In the genomic region with DNA sequence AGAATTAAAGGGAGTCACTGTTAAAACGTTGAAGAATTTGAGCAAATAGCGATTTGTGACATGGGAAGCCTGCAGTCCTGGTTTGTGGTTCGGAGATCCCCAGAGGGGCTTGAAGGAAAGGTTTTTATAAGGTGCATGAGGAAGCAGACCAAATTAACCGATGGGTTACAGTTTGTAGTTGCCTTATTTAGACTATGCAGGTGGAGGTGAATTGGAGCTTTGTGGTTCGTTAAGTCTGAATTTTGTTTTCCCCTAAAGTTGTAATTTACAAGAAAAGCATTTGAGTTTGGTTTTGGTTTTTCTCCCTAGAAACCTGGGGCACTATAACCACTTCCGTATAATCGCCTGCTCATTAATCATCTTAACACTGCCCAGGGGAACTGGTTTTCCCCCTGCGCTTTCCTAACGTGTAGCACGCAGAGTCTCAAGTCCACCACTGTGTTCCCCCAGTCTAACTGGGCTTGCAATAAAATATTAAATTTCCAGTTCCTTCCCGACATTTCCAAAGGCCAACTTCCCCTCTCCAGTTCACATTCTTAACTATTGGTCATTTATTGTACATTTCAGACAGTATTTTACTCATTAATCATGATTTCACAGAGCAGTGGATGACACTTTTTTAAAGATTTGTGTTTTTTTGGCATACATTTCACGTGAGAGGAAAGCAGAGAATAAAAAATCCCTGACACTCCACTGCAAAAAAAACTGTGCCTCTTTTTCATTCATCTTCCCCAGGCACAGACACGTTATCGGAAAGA, we compare ENCODE assay signal across 8 cellular contexts. TPM values are rescaled to one million over a fixed set of nuclear protein-coding genes. Genes with fewer than 3 reads are reported as not detected.
DNase-seq lines count a peak whose midpoint lies in the region; ATAC-seq and TF ChIP-seq lines count a peak whose summit lies in the region.

No MANE protein-coding gene starts in this region.

- intact Hi-C loops in Calu3 (cut with micrococcal nuclease; ENCODE audit: unreplicated experiment) (loop anchor here (5.0 kb wide), 1 partner anchor 367 kb away; the partner anchor contains the start of gene RUSF1), transverse colon (cut with DNase I; ENCODE audit: low total_unique reads) (no loop called here)

- ATAC-seq in GM19025 (IDR thresholded peaks at IDR 0.05; ENCODE audit: low read depth, unreplicated experiment) (peak; percentile 31), HG03457 (IDR thresholded peaks at IDR 0.05; ENCODE audit: unreplicated experiment) (peak; percentile 30), lung (ENCODE audit: insufficient read depth, low FRiP score) (peak; percentile 43), GM21367 (IDR thresholded peaks at IDR 0.05; ENCODE audit: unreplicated experiment) (no peak)

- peak; percentile 59 for DNase-seq in Calu3
- DNase-seq in SJCRH30 = peak in 1 of 2 experiments; percentile 26
- no peak for DNase-seq in chondrocyte (ENCODE audit: low spot score)
- DNase-seq in lung (ENCODE audit: low spot score) = no peak
- DNase-seq in transverse colon = no peak

- H3K4me1 Mint-ChIP-seq in Calu3 (ENCODE audit: low read depth, unreplicated experiment) = peaks cover 17% of the 10 kb centered on the region
- H3K4me1 Mint-ChIP-seq in chondrocyte (ENCODE audit: low read depth) = peaks cover 46% of the 10 kb centered on the region

- H3K36me3 Mint-ChIP-seq in Calu3 (ENCODE audit: insufficient read depth, unreplicated experiment) (peaks cover 67% of the 10 kb centered on the region), chondrocyte (ENCODE audit: low read depth) (peaks cover 2% of the 10 kb centered on the region)

- H3K4me1 ChIP-seq in SJCRH30 (no peaks in the 10 kb centered on the region), lung (ENCODE audit: control insufficient read depth in 2 of 2, insufficient read depth in 2 of 2, low read length in 2 of 2) (peaks cover 0 to 16% of the 10 kb centered on the region in 2 donors), transverse colon (peaks cover 30 to 52% (median 39%) of the 10 kb centered on the region in 4 donors)

- no TSS peak for BruUV-seq in Calu3 (replicated peaks; lab: Mats Ljungman, UMichigan)

- H3K4me3 Mint-ChIP-seq in Calu3 (ENCODE audit: low read depth, unreplicated experiment) = peak overlapping the region; percentile 74
- H3K4me3 Mint-ChIP-seq in chondrocyte (ENCODE audit: unreplicated experiment) = peak overlapping the region; percentile 89

- H3K27me3 ChIP-seq in SJCRH30 (no peaks in the 10 kb centered on the region), lung (ENCODE audit: control insufficient read depth, insufficient read depth) (no peaks in the 10 kb centered on the region), transverse colon (no peaks in the 10 kb centered on the region)

- H3K4me3 ChIP-seq in SJCRH30 (peak overlapping the region; percentile 79), lung (peak overlapping the region; percentile 100), transverse colon (peak overlapping the region; percentile 94 to 100 (median 100))

- peak overlapping the region; percentile 82 for H3K27ac ChIP-seq in SJCRH30
- peak overlapping the region; percentile 88 to 97 for H3K27ac ChIP-seq in lung (ENCODE audit: low read depth in 1 of 2, low read length in 1 of 2)
- H3K27ac ChIP-seq in transverse colon = peak overlapping the region; percentile 93 to 99 (median 98)

- CTCF ChIA-PET in Calu3 (lab: Charles Lee) = no interaction called here

- no peaks in the 10 kb centered on the region; the same call in 1 of the 2 replicates for H3K9me3 ChIP-seq in SJCRH30 (replicated peaks)
- H3K9me3 ChIP-seq in lung (ENCODE audit: control insufficient read depth in 2 of 2, insufficient read depth in 1 of 2, low read length in 1 of 2) = no peaks in the 10 kb centered on the region
- H3K9me3 ChIP-seq in transverse colon = no peaks in the 10 kb centered on the region

- TF ChIP-seq CTCF in Calu3 (IDR thresholded peaks at IDR 0.05; ENCODE audit: unreplicated experiment) (no peak), chondrocyte (IDR thresholded peaks at IDR 0.05) (no peak), lung (IDR thresholded peaks at IDR 0.05; ENCODE audit: control extremely low read depth, extremely low read depth) (no peak), transverse colon (IDR thresholded peaks at IDR 0.05) (no peak)

- no peak for TF ChIP-seq EP300 in transverse colon (IDR thresholded peaks at IDR 0.05; ENCODE audit: low read depth)

- H3K9me3 Mint-ChIP-seq in Calu3 (ENCODE audit: low read depth, unreplicated experiment) (peaks cover 6% of the 10 kb centered on the region), chondrocyte (ENCODE audit: low read depth) (no peaks in the 10 kb centered on the region)

- H3K36me3 ChIP-seq in SJCRH30 (peaks cover 32% of the 10 kb centered on the region), lung (ENCODE audit: control insufficient read depth in 2 of 2, insufficient read depth in 2 of 2, low read length in 2 of 2) (peaks cover 0 to 3% of the 10 kb centered on the region in 2 donors), transverse colon (no peaks in the 10 kb centered on the region)

- TF ChIP-seq POLR2A in transverse colon (IDR thresholded peaks at IDR 0.05) = no peak

- in situ Hi-C loops in transverse colon (cut with MboI; ENCODE audit: low pct_ligation_motif_present in 1 of 4, low pct_unique_long_range_greater_than_20kb in 1 of 4, low sequenced_read_pairs in 3 of 4) = loop anchor here in 2 of 4 donors (25.0 kb wide), 2 partner anchors 412 to 887 kb away; partner anchors contain the start of genes HSD3B7 (in 2 of the 2), ARMC5 (in 1 of the 2) and TGFB1I1 (in 1 of the 2)

- H3K27ac Mint-ChIP-seq in Calu3 (ENCODE audit: unreplicated experiment) (peak overlapping the region; percentile 96), chondrocyte (ENCODE audit: unreplicated experiment) (peak overlapping the region; percentile 92)

- H3K27me3 Mint-ChIP-seq in Calu3 (ENCODE audit: unreplicated experiment) (peaks cover 15% of the 10 kb centered on the region), chondrocyte (ENCODE audit: low read depth) (no peaks in the 10 kb centered on the region)

- 3 to 6% methylated on average over 14 of the region's 14 CpGs for WGBS in lung, 2 donors
- 2 to 5% methylated on average over 11 to 14 of the region's 14 CpGs for WGBS in transverse colon (ENCODE audit: low coverage in 1 of 2), 2 donors

RNA-seq across cellular contexts. Expression of gene ZNF267, which starts 0.9 kb away (rescaled TPM):
- total RNA-seq in Calu3 (2022) (31.3 and 34.6 TPM in 2 replicates), chondrocyte (5.0 to 7.6 TPM (median 5.6 TPM) in 3 replicates), lung (10 to 100 TPM; 20.6 TPM), transverse colon (10 to 100 TPM in 2 of 4 donors, 1 to 10 TPM in 2; 3.4 to 14.1 (median 9.0) TPM)
- 24.8 and 29.8 TPM in 2 replicates for total RNA-seq in SJCRH30 (2014; rRNA removed; shearing (Covaris generic))
- 10 to 100 TPM in 1 of 2 donors, 1 to 10 TPM in 1; 5.6 to 20.4 TPM for polyA plus RNA-seq in lung
